8 cellular contexts compared by ENCODE assay signal in genomic region chr6:42450314-42451145, GRCh38. TPM values are rescaled to one million over a fixed set of nuclear protein-coding genes. Genes with fewer than 3 reads are reported as not detected.
DNase-seq lines count a peak whose midpoint lies in the region; ATAC-seq and TF ChIP-seq lines count a peak whose summit lies in the region.

No MANE protein-coding gene starts in this region.

- H3K4me3 Mint-ChIP-seq in activated CD8-positive, alpha-beta T cell treated with anti-CD3 and anti-CD28 coated beads, Interleukin-2, amount 10 ng/mL, durations not matched to agents 7 days and 5 days: peak overlapping the region; percentile 91

- H3K9me3 Mint-ChIP-seq in activated CD8-positive, alpha-beta T cell treated with anti-CD3 and anti-CD28 coated beads, Interleukin-2, amount 10 ng/mL, durations not matched to agents 7 days and 5 days (ENCODE audit: insufficient read depth): no peaks in the 10 kb centered on the region

- peak overlapping the region; percentile 67 for H3K27ac Mint-ChIP-seq in activated CD8-positive, alpha-beta T cell treated with anti-CD3 and anti-CD28 coated beads, Interleukin-2, amount 10 ng/mL, durations not matched to agents 7 days and 5 days

- peak overlapping the region; percentile 68 to 95 (median 90); a peak in 21 of 22 replicates for H3K9ac ChIP-seq in BLaER1 treated with 17β-estradiol and CSF1 and Interleukin-3, amounts not matched to agents 10 nM and 100 nM
- H3K9ac ChIP-seq in HUES6 (ENCODE audit: low read length): peak overlapping the region; percentile 47

- DNase-seq in activated CD8-positive, alpha-beta T cell treated with anti-CD3 and anti-CD28 coated beads, Interleukin-2, amount 10 ng/mL, durations not matched to agents 7 days and 5 days: peak; percentile 40
- DNase-seq in foreskin keratinocyte (peak in 1 of 2 donors; percentile 22), retina (peak; percentile 61), SHP77 (lab: John Stamatoyannopoulos, UW) (no peak), NCI-H2107 treated with DMSO at 0.1 percent for 48 hours (lab: John Stamatoyannopoulos, UW; ENCODE audit: unreplicated experiment) (no peak)

- peaks cover 8% of the 10 kb centered on the region for H3K27me3 Mint-ChIP-seq in activated CD8-positive, alpha-beta T cell treated with anti-CD3 and anti-CD28 coated beads, Interleukin-2, amount 10 ng/mL, durations not matched to agents 7 days and 5 days (ENCODE audit: low read depth)

- peak overlapping the region in 10 of 11 experiments; percentile 10 to 97 (median 86); a peak in 19 of 22 replicates for H3K27ac ChIP-seq in BLaER1 treated with 17β-estradiol and CSF1 and Interleukin-3, amounts not matched to agents 10 nM and 100 nM
- H3K27ac ChIP-seq in HUES6 (ENCODE audit: low read depth, low read length): no peak overlapping the region
- H3K27ac ChIP-seq in foreskin keratinocyte: peak overlapping the region; percentile 23

- peaks cover 0 to 4% (median 0%) of the 10 kb centered on the region in 11 experiments; a peak in 1 of 22 replicates for H3K9me3 ChIP-seq in BLaER1 treated with 17β-estradiol and CSF1 and Interleukin-3, amounts not matched to agents 10 nM and 100 nM (replicated peaks in 1 of 11)
- no peaks in the 10 kb centered on the region for H3K9me3 ChIP-seq in HUES6 (ENCODE audit: control insufficient read depth, insufficient read depth, low read depth, low read length)

- peak overlapping the region; percentile 88 to 97 (median 94) for H3K4me2 ChIP-seq in BLaER1 treated with 17β-estradiol and CSF1 and Interleukin-3, amounts not matched to agents 10 nM and 100 nM

- H3K36me3 ChIP-seq in BLaER1 treated with 17β-estradiol and CSF1 and Interleukin-3, amounts not matched to agents 10 nM and 100 nM: peaks cover 0 to 16% (median 0%) of the 10 kb centered on the region in 11 experiments; a peak in 5 of 22 replicates
- H3K36me3 ChIP-seq in HUES6 (ENCODE audit: control insufficient read depth, insufficient read depth, low read length): no peaks in the 10 kb centered on the region

- H3K36me3 Mint-ChIP-seq in activated CD8-positive, alpha-beta T cell treated with anti-CD3 and anti-CD28 coated beads, Interleukin-2, amount 10 ng/mL, durations not matched to agents 7 days and 5 days (ENCODE audit: low read depth): peaks cover 31% of the 10 kb centered on the region

- H3K4me1 ChIP-seq in BLaER1 treated with 17β-estradiol and CSF1 and Interleukin-3, amounts not matched to agents 10 nM and 100 nM: peaks cover 34 to 61% (median 53%) of the 10 kb centered on the region in 10 experiments
- H3K4me1 ChIP-seq in HUES6 (ENCODE audit: control insufficient read depth, insufficient read depth, low read length) (peaks cover 21% of the 10 kb centered on the region), foreskin keratinocyte (peaks cover 19% of the 10 kb centered on the region)

- peak overlapping the region; percentile 76 to 92 (median 83) for H3K4me3 ChIP-seq in BLaER1 treated with 17β-estradiol and CSF1 and Interleukin-3, amounts not matched to agents 10 nM and 100 nM
- H3K4me3 ChIP-seq in HUES6 (ENCODE audit: low read depth, low read length): peak overlapping the region; percentile 97

- CTCF ChIA-PET in activated CD8-positive, alpha-beta T cell treated with anti-CD3 and anti-CD28 coated beads, Interleukin-2, amount 10 ng/mL, durations not matched to agents 7 days and 5 days (lab: Charles Lee): interaction anchor here (0.9 to 3.8 kb wide), 7 partner anchors 8 to 236 kb away, joined by 3 to 21 read pairs (median 4); no protein-coding TSS in a partner anchor

- 0 out of 22 replicates have a peak, but pooled peaks cover 0 to 6% (median 0%) of the 10 kb centered on the region in 11 experiments for H4K20me1 ChIP-seq in BLaER1 treated with 17β-estradiol and CSF1 and Interleukin-3, amounts not matched to agents 10 nM and 100 nM

- TF ChIP-seq CTCF in foreskin keratinocyte (conservative IDR thresholded peaks at IDR 0.05): no peak

- H3K4me1 Mint-ChIP-seq in activated CD8-positive, alpha-beta T cell treated with anti-CD3 and anti-CD28 coated beads, Interleukin-2, amount 10 ng/mL, durations not matched to agents 7 days and 5 days (ENCODE audit: low read depth): peaks cover 49% of the 10 kb centered on the region

- ATAC-seq in activated CD8-positive, alpha-beta T cell treated with anti-CD3 and anti-CD28 coated beads, Interleukin-2, amount 10 ng/mL, durations not matched to agents 7 days and 5 days: no peak
- ATAC-seq in foreskin keratinocyte: no peak
- ATAC-seq in GM18498 (IDR thresholded peaks at IDR 0.05; ENCODE audit: unreplicated experiment): no peak

- peaks cover 0 to 14% (median 0%) of the 10 kb centered on the region in 11 experiments; a peak in 4 of 22 replicates for H3K27me3 ChIP-seq in BLaER1 treated with 17β-estradiol and CSF1 and Interleukin-3, amounts not matched to agents 10 nM and 100 nM
- H3K27me3 ChIP-seq in HUES6 (ENCODE audit: control insufficient read depth, insufficient read depth, low read length) (no peaks in the 10 kb centered on the region), foreskin keratinocyte (peaks cover 7% of the 10 kb centered on the region)

- POLR2A ChIA-PET in activated CD8-positive, alpha-beta T cell treated with anti-CD3 and anti-CD28 coated beads, Interleukin-2, amount 10 ng/mL, durations not matched to agents 7 days and 5 days (lab: Charles Lee): interaction anchor here (0.8 to 3.8 kb wide), 6 partner anchors 9 to 83 kb away, joined by 3 to 29 read pairs (median 4); no protein-coding TSS in a partner anchor

RNA-seq across cellular contexts. Expression of gene TRERF1, which starts 1.2 kb away (rescaled TPM):
- total RNA-seq in activated CD8-positive, alpha-beta T cell treated with anti-CD3 and anti-CD28 coated beads, Interleukin-2, amount 10 ng/mL, durations not matched to agents 7 days and 5 days: 10 to 100 TPM; 11.3 to 11.8 TPM
- total RNA-seq in foreskin keratinocyte: 10.4 and 10.9 TPM in 2 replicates
- polyA plus RNA-seq in foreskin keratinocyte: 2.8 and 3.5 TPM in 2 replicates

Comparison
In these comparisons a context has a peak if more than half of its experiments do, and no peak if none do; other contexts are left out.
1. DNase-seq: peak in activated CD8-positive, alpha-beta T cell treated with anti-CD3 and anti-CD28 coated beads, Interleukin-2, amount 10 ng/mL, durations not matched to agents 7 days and 5 days (single experiment) and retina (single experiment); none in SHP77 (0 of 2) and NCI-H2107 treated with DMSO at 0.1 percent for 48 hours (single experiment).